9 cellular contexts compared by ENCODE assay signal in genomic region chr10:110499796-110500514, GRCh38. TPM values are rescaled to one million over a fixed set of nuclear protein-coding genes. Genes with fewer than 3 reads are reported as not detected.
DNase-seq lines count a peak whose midpoint lies in the region; ATAC-seq, FAIRE-seq and TF ChIP-seq lines count a peak whose summit lies in the region.
"Had no signal": no experiment of that assay in that cellular context is flagged by ENCODE, and none has a peak within 500 bp of the region (broad histone marks: within the 10 kb centered on the region; RNA-seq: fewer than 3 reads in every experiment).

No MANE protein-coding gene starts in this region.

- H3K36me3 ChIP-seq in DND-41 (ENCODE audit: insufficient read depth, low read length) (peaks cover 8% of the 10 kb centered on the region; the same call in 1 of the 2 replicates), endothelial cell of umbilical vein (ENCODE audit: control insufficient read depth in 2 of 2, extremely low read depth in 1 of 2, insufficient read depth in 2 of 2, low read length in 2 of 2) (no peaks in the 10 kb centered on the region), osteoblast (ENCODE audit: insufficient read depth, low read length) (peaks cover 5% of the 10 kb centered on the region)

- H3K79me2 ChIP-seq in DND-41 (ENCODE audit: insufficient read depth, low read length) (peaks cover 6% of the 10 kb centered on the region; the same call in 1 of the 2 replicates), endothelial cell of umbilical vein (ENCODE audit: control insufficient read depth, insufficient read depth, low read length) (peaks cover 71% of the 10 kb centered on the region), osteoblast (ENCODE audit: insufficient read depth, low read length) (peaks cover 89% of the 10 kb centered on the region)

- H3K9me3 ChIP-seq in DND-41 (ENCODE audit: insufficient read depth, low read length, severe bottlenecking) (no peaks in the 10 kb centered on the region), endothelial cell of umbilical vein (replicated peaks; ENCODE audit: control insufficient read depth, insufficient read depth, low read length) (no peaks in the 10 kb centered on the region), osteoblast (ENCODE audit: low read depth, low read length) (no peaks in the 10 kb centered on the region)

- H3K4me1 ChIP-seq in DND-41 (ENCODE audit: insufficient read depth, low read length) (peaks cover 45% of the 10 kb centered on the region), endothelial cell of umbilical vein (ENCODE audit: control insufficient read depth, extremely low read depth, insufficient read depth, low read length) (peaks cover 72% of the 10 kb centered on the region), osteoblast (ENCODE audit: insufficient read depth, low read length) (peaks cover 74% of the 10 kb centered on the region)

- ATAC-seq in DND-41 (ENCODE audit: insufficient read depth, low read depth) (no peak), HG03095 (IDR thresholded peaks at IDR 0.05; ENCODE audit: unreplicated experiment) (no peak), GM18505 (IDR thresholded peaks at IDR 0.05; ENCODE audit: unreplicated experiment) (no peak)

- H2AFZ ChIP-seq in DND-41 (ENCODE audit: low read depth, low read length) (no peak overlapping the region), endothelial cell of umbilical vein (ENCODE audit: low read depth, low read length) (no peak overlapping the region), osteoblast (ENCODE audit: low read length) (no peak overlapping the region)

- FAIRE-seq in endothelial cell of umbilical vein (lab: Jason Lieb, UNC) = no peak

- H3K4me2 ChIP-seq in DND-41 (ENCODE audit: insufficient read depth, low read length) (peak overlapping the region; percentile 75), endothelial cell of umbilical vein (ENCODE audit: insufficient read depth, low read length) (peak overlapping the region; percentile 91), osteoblast (ENCODE audit: insufficient read depth, low read length) (peak overlapping the region; percentile 83)

- no peak overlapping the region for H3K27ac ChIP-seq in DND-41 (ENCODE audit: low read length)
- peak overlapping the region; percentile 89 for H3K27ac ChIP-seq in RWPE1
- H3K27ac ChIP-seq in endothelial cell of umbilical vein (ENCODE audit: insufficient read depth, low read depth, low read length) = peak overlapping the region; percentile 92
- H3K27ac ChIP-seq in osteoblast (ENCODE audit: low read depth, low read length) = peak overlapping the region; percentile 78

- H3K9me1 ChIP-seq in endothelial cell of umbilical vein (replicated peaks; ENCODE audit: control insufficient read depth, extremely low read depth, insufficient read depth, low read length) = no peaks in the 10 kb centered on the region

- TF ChIP-seq CTCF in DND-41 (IDR thresholded peaks at IDR 0.05; ENCODE audit: borderline replicate concordance, extremely low read depth, low read length, poor library complexity, severe bottlenecking) (no peak), RWPE1 (conservative IDR thresholded peaks at IDR 0.05; ENCODE audit: low read depth) (no peak), endothelial cell of umbilical vein (IDR thresholded peaks at IDR 0.05; ENCODE audit: extremely low read depth in 1 of 2, insufficient read depth in 1 of 2, low read depth in 1 of 2, low read length in 2 of 2) (no peak), osteoblast (IDR thresholded peaks at IDR 0.05; ENCODE audit: extremely low read depth, low read depth, low read length) (no peak)

- dilution Hi-C loops in endothelial cell of umbilical vein (cut with MboI; ENCODE audit: extremely low pct_ligation_motif_present, low sequenced_read_pairs) = no loop called here

- H4K20me1 ChIP-seq in DND-41 (ENCODE audit: insufficient read depth, low read length) (peaks cover 17% of the 10 kb centered on the region), endothelial cell of umbilical vein (replicated peaks; ENCODE audit: control insufficient read depth, extremely low read depth, insufficient read depth, low read length) (no peaks in the 10 kb centered on the region), osteoblast (ENCODE audit: insufficient read depth, low read length) (peaks cover 20% of the 10 kb centered on the region)

- no peaks in the 10 kb centered on the region for H3K27me3 ChIP-seq in DND-41 (ENCODE audit: insufficient read depth, low read length, poor library complexity)
- H3K27me3 ChIP-seq in endothelial cell of umbilical vein (ENCODE audit: control insufficient read depth in 2 of 2, insufficient read depth in 2 of 2, low read length in 2 of 2) = no peaks in the 10 kb centered on the region
- H3K27me3 ChIP-seq in osteoblast (ENCODE audit: insufficient read depth, low read length) = no peaks in the 10 kb centered on the region

- H3K4me3 ChIP-seq in DND-41 (ENCODE audit: low read depth in 1 of 2, low read length in 2 of 2) (peak overlapping the region in 1 of 2 experiments; percentile 70; a peak in 2 of 4 replicates), endothelial cell of umbilical vein (replicated peaks in 1 of 3; ENCODE audit: insufficient read depth in 1 of 3, low read depth in 1 of 3, low read length in 3 of 3) (peak overlapping the region; percentile 58 to 81 (median 77)), osteoblast (ENCODE audit: insufficient read depth, low read length) (peak overlapping the region; percentile 86)

- TF ChIP-seq POLR2A in endothelial cell of umbilical vein (IDR thresholded peaks at IDR 0.05; ENCODE audit: low read depth, low read length) = no peak
- TF ChIP-seq POLR2A in GM18505 (IDR thresholded peaks at IDR 0.05; ENCODE audit: borderline replicate concordance, extremely low read depth, insufficient read depth, insufficient read length) = no peak

- DNase-seq in DND-41 = no peak
- DNase-seq in RWPE1 (ENCODE audit: low spot score) = no peak
- DNase-seq in endothelial cell of umbilical vein (ENCODE audit: low read depth, low spot score) = peak; percentile 56
- DNase-seq in osteoblast (ENCODE audit: insufficient read length, low spot score, missing footprints) = no peak
- no peak for DNase-seq in DMS79 (lab: John Stamatoyannopoulos, UW)
- no peak for DNase-seq in GOT3 (lab: John Stamatoyannopoulos, UW)
- DNase-seq: NCI-H146 had no signal

- POLR2A ChIA-PET in RWPE1 (lab: Yijun Ruan, JAX; ENCODE audit: low non-redundant PET) = interaction anchor here (2.1 kb wide), 1 partner anchor 101 kb away, joined by 6 read pairs; no protein-coding TSS in a partner anchor
- POLR2A ChIA-PET in endothelial cell of umbilical vein (lab: Charles Lee) = interaction anchor here (0.7 to 1.6 kb wide), 3 partner anchors 56 to 147 kb away, joined by 3 read pairs; no protein-coding TSS in a partner anchor

- H3K9ac ChIP-seq in DND-41 (ENCODE audit: low read depth, low read length) (peak overlapping the region; percentile 86; the same call in 1 of the 2 replicates), endothelial cell of umbilical vein (replicated peaks; ENCODE audit: extremely low read depth, insufficient read depth, low read length) (peak overlapping the region; percentile 96)

- no TSS peak for BruUV-seq in endothelial cell of umbilical vein (replicated peaks; lab: Mats Ljungman, UMichigan)

- CTCF ChIA-PET in RWPE1 (lab: Yijun Ruan, JAX) = interaction anchor here (0.8 to 3.3 kb wide), 6 partner anchors 11 to 190 kb away, joined by 3 to 18 read pairs (median 4); no protein-coding TSS in a partner anchor
- CTCF ChIA-PET in endothelial cell of umbilical vein (lab: Charles Lee) = interaction anchor here (0.6 to 16.9 kb wide), 16 partner anchors 16 to 195 kb away, joined by 3 to 268 read pairs (median 6); partner anchors contain the start of gene SMNDC1

- intact Hi-C loops in endothelial cell of umbilical vein (cut with micrococcal nuclease) = loop anchor here (5.0 kb wide), 2 partner anchors 88 to 417 kb away; partner anchors contain the start of genes BBIP1 and SHOC2

TF ChIP-seq in endothelial cell of umbilical vein, 7 proteins besides CTCF, POLR2A, EP300 and RAD21:
- TF ChIP-seq MAX (IDR thresholded peaks at IDR 0.05; ENCODE audit: insufficient read depth, insufficient read length) (peak; percentile 9), JUN (IDR thresholded peaks at IDR 0.05; ENCODE audit: borderline replicate concordance, insufficient read depth, insufficient read length, low read depth) (no peak)

RNA-seq across cellular contexts. Expression of gene DUSP5, which starts 2.2 kb away (rescaled TPM):
- 12.2 and 12.6 TPM in 2 replicates for total RNA-seq in endothelial cell of umbilical vein
- 17.5 and 25.2 TPM in 2 replicates for polyA plus RNA-seq in endothelial cell of umbilical vein
- 24.1 and 27.8 TPM in 2 replicates for polyA plus RNA-seq in endothelial cell of umbilical vein (2011; cell fraction: cytosol; rRNA removed)
- polyA plus RNA-seq in endothelial cell of umbilical vein (2011; cell fraction: nucleus; rRNA removed) = 49.2 and 70.2 TPM in 2 replicates
- polyA plus RNA-seq in endothelial cell of umbilical vein (2012) = 16.4 and 20.9 TPM in 2 replicates
- polyA minus RNA-seq in endothelial cell of umbilical vein = 29.2 and 38.4 TPM in 2 replicates
- polyA minus RNA-seq in endothelial cell of umbilical vein (2011; cell fraction: cytosol; rRNA and poly(A)+ RNA removed) = 32.1 TPM
- 53.7 and 58.1 TPM in 2 replicates for polyA minus RNA-seq in endothelial cell of umbilical vein (2011; cell fraction: nucleus; rRNA and poly(A)+ RNA removed)
- total RNA-seq in osteoblast = 8.5 and 10.1 TPM in 2 replicates
